In the genomic region with DNA sequence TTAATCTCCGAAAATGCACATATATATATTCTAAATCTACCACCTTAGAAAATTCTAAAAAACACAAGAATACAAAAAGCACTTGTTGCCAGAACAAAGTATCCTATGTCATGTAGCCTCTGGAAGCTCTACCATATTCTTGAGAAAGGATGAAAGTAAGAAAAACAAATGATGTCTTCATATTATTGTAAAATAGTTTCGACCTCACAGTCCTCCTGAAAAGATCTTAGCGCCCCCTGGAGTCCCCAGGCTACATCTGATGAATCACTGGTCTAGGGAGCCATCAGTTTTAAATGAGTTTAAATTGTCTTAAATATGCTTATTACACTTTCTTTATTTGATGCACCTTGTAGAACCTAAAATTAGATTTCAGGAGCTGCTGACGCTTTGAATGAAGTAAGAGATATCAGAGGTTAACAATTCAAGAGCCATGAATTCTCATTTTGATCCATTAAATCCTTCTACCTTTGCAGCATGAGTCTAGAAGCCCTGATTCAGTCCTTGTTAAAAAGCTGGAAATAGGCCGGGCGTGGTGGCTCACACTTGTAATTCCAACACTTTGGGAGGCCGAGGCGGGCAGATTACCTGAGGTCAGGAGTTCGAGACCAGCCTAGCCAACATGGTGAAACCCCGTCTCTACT, we compare ENCODE assay signal across 8 cellular contexts.
DNase-seq lines count a peak whose midpoint lies in the region; ATAC-seq and TF ChIP-seq lines count a peak whose summit lies in the region.

No MANE protein-coding gene starts in this region.

- no peak overlapping the region for H3K4me3 Mint-ChIP-seq in Calu3 (ENCODE audit: low read depth, unreplicated experiment)

- H3K4me3 ChIP-seq in SJCRH30 (no peak overlapping the region), ascending aorta (no peak overlapping the region)

- H3K4me1 Mint-ChIP-seq in Calu3 (ENCODE audit: low read depth, unreplicated experiment), result peaks cover 9% of the 10 kb centered on the region

- no peak overlapping the region for H3K27ac Mint-ChIP-seq in Calu3 (ENCODE audit: unreplicated experiment)

- H3K9me3 ChIP-seq in SJCRH30 (replicated peaks) (no peaks in the 10 kb centered on the region), ascending aorta (no peaks in the 10 kb centered on the region)

- H3K27ac ChIP-seq in SJCRH30, result no peak overlapping the region
- H3K27ac ChIP-seq in ascending aorta, result no peak overlapping the region

- CTCF ChIA-PET in Calu3 (lab: Charles Lee), result no interaction called here

- DNase-seq in Calu3 (peak; percentile 71), HT-29 (ENCODE audit: low spot score) (peak; percentile 74), SJCRH30 (peak; percentile 64 to 82), ascending aorta (ENCODE audit: low spot score in 2 of 2) (peak in 1 of 2 donors; percentile 75), iris pigment epithelial cell (ENCODE audit: low read depth) (peak; percentile 79), NCI-H128 (lab: John Stamatoyannopoulos, UW; ENCODE audit: unreplicated experiment) (no peak)
- peak; percentile 28 to 42 for DNase-seq in stimulated activated CD4-positive, alpha-beta T cell treated with anti-CD3 and anti-CD28 coated beads, Interleukin-4, amount 100 ng/mL, for 4 hours

- BruUV-seq in Calu3 (replicated peaks; lab: Mats Ljungman, UMichigan), result no TSS peak

- H3K9me3 Mint-ChIP-seq in Calu3 (ENCODE audit: low read depth, unreplicated experiment), result no peaks in the 10 kb centered on the region

- no peaks in the 10 kb centered on the region for H3K36me3 Mint-ChIP-seq in Calu3 (ENCODE audit: insufficient read depth, unreplicated experiment)

- H3K27me3 ChIP-seq in SJCRH30 (no peaks in the 10 kb centered on the region), ascending aorta (no peaks in the 10 kb centered on the region)

- H3K4me1 ChIP-seq in SJCRH30 (no peaks in the 10 kb centered on the region), ascending aorta (peaks cover 5 to 19% of the 10 kb centered on the region in 2 donors)

- TF ChIP-seq CTCF in Calu3 (IDR thresholded peaks at IDR 0.05; ENCODE audit: unreplicated experiment) (peak; percentile 71), ascending aorta (IDR thresholded peaks at IDR 0.05) (peak; percentile 23 to 58 (median 47))

- H3K36me3 ChIP-seq in SJCRH30 (no peaks in the 10 kb centered on the region), ascending aorta (no peaks in the 10 kb centered on the region)

- no peak for ATAC-seq in HG03039 (IDR thresholded peaks at IDR 0.05; ENCODE audit: unreplicated experiment)

- intact Hi-C loops in Calu3 (cut with micrococcal nuclease; ENCODE audit: unreplicated experiment) (loop anchor here (1.0 to 10.0 kb wide), 2 partner anchors 98 to 120 kb away; no protein-coding TSS in a partner anchor), ascending aorta (cut with DNase I) (no loop called here)

- peaks cover under 1% of the 10 kb centered on the region for H3K27me3 Mint-ChIP-seq in Calu3 (ENCODE audit: unreplicated experiment)
